Comparison of ENCODE assay signal across 2 cellular contexts in the genomic region with DNA sequence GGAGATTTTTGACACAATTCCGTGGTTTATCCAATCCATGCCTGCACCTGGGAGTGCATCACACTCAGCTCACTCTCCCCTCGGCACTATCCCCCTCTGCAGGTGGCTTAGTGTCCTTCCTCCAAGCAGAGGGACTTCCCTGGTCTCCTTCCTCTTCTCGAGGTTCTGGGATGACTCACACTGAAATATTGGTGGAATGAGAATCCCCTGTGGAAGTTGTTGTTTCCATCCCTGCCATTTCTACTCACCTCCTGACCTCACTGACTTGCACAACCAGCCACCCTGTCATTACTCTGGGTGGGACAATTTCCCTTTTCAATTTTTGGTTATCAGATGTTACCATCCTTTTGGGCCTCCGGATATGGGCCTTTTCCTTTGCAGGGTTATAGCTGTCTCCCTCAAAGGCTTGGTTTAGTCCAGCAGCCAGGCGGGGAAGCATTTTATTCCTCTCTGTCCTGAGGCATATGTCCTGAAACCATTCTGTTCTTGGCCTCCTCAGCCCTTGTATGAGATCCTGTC.
A peak's percentile ranks its signal among the peaks of the same experiment; 100 is the strongest.
TF ChIP-seq lines count a peak whose summit lies in the region.

No MANE protein-coding gene starts in this region.

TF ChIP-seq in H1, 55 proteins besides CTCF, POLR2A, EP300 and RAD21:
- no peak for TF ChIP-seq SP4 (IDR thresholded peaks at IDR 0.05; ENCODE audit: low read length)
- TF ChIP-seq, protein P1, sequence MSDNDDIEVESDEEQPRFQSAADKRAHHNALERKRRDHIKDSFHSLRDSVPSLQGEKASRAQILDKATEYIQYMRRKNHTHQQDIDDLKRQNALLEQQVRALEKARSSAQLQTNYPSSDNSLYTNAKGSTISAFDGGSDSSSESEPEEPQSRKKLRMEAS (IDR thresholded peaks at IDR 0.05): no peak
- TF ChIP-seq RFX5 (IDR thresholded peaks at IDR 0.05; ENCODE audit: borderline replicate concordance, low read depth, low read length): no peak
- no peak for TF ChIP-seq EGR1 (IDR thresholded peaks at IDR 0.05; ENCODE audit: borderline replicate concordance, low read depth, low read length)
- no peak for TF ChIP-seq SUZ12 (IDR thresholded peaks at IDR 0.05; ENCODE audit: low read length)
- TF ChIP-seq RXRA (IDR thresholded peaks at IDR 0.05; ENCODE audit: insufficient read depth, low read depth, low read length): no peak
- no peak for TF ChIP-seq GTF2F1 (IDR thresholded peaks at IDR 0.05; ENCODE audit: borderline replicate concordance, low read depth, low read length)
- TF ChIP-seq SIN3A (conservative IDR thresholded peaks at IDR 0.05 in 1 of 2, IDR thresholded peaks at IDR 0.05 in 1 of 2; ENCODE audit: low read depth in 1 of 2, low read length in 2 of 2): no peak
- TF ChIP-seq TAF1 (IDR thresholded peaks at IDR 0.05; ENCODE audit: low read depth, low read length): no peak
- TF ChIP-seq RNF2 (IDR thresholded peaks at IDR 0.05; ENCODE audit: borderline replicate concordance, low read depth, low read length, missing control alignments, poor library complexity, severe bottlenecking): no peak
- no peak for TF ChIP-seq CHD2 (IDR thresholded peaks at IDR 0.05; ENCODE audit: low read length)
- TF ChIP-seq FOSL1 (IDR thresholded peaks at IDR 0.05; ENCODE audit: insufficient read depth, low read depth, low read length): no peak
- no peak for TF ChIP-seq EZH2 (IDR thresholded peaks at IDR 0.05; ENCODE audit: low read depth, low read length, severe bottlenecking)
- no peak for TF ChIP-seq CBX5 (IDR thresholded peaks at IDR 0.05; ENCODE audit: low read depth, low read length)
- TF ChIP-seq CHD1 (IDR thresholded peaks at IDR 0.05; ENCODE audit: low read depth, low read length): no peak
- no peak for TF ChIP-seq JUN (IDR thresholded peaks at IDR 0.05; ENCODE audit: low read depth, low read length)
- TF ChIP-seq, protein P2, sequence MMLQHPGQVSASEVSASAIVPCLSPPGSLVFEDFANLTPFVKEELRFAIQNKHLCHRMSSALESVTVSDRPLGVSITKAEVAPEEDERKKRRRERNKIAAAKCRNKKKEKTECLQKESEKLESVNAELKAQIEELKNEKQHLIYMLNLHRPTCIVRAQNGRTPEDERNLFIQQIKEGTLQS (IDR thresholded peaks at IDR 0.05; ENCODE audit: insufficient read depth, low read depth, low read length): no peak
- no peak for TF ChIP-seq BRCA1 (IDR thresholded peaks at IDR 0.05; ENCODE audit: low read depth, low read length)
- no peak for TF ChIP-seq HDAC6 (IDR thresholded peaks at IDR 0.05; ENCODE audit: low read depth, low read length)
- no peak for TF ChIP-seq KDM5A (IDR thresholded peaks at IDR 0.05; ENCODE audit: low read length)

TF ChIP-seq in HepG2, 621 proteins besides CTCF, POLR2A, EP300 and RAD21 (continues in another document):
- TF ChIP-seq, protein P3, sequence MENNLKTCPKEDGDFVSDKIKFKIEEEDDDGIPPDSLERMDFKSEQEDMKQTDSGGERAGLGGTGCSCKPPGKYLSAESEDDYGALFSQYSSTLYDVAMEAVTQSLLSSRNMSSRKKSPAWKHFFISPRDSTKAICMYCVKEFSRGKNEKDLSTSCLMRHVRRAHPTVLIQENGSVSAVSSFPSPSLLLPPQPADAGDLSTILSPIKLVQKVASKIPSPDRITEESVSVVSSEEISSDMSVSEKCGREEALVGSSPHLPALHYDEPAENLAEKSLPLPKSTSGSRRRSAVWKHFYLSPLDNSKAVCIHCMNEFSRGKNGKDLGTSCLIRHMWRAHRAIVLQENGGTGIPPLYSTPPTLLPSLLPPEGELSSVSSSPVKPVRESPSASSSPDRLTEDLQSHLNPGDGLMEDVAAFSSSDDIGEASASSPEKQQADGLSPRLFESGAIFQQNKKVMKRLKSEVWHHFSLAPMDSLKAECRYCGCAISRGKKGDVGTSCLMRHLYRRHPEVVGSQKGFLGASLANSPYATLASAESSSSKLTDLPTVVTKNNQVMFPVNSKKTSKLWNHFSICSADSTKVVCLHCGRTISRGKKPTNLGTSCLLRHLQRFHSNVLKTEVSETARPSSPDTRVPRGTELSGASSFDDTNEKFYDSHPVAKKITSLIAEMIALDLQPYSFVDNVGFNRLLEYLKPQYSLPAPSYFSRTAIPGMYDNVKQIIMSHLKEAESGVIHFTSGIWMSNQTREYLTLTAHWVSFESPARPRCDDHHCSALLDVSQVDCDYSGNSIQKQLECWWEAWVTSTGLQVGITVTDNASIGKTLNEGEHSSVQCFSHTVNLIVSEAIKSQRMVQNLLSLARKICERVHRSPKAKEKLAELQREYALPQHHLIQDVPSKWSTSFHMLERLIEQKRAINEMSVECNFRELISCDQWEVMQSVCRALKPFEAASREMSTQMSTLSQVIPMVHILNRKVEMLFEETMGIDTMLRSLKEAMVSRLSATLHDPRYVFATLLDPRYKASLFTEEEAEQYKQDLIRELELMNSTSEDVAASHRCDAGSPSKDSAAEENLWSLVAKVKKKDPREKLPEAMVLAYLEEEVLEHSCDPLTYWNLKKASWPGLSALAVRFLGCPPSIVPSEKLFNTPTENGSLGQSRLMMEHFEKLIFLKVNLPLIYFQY (CRISPR knock-in tag; IDR thresholded peaks at IDR 0.05; ENCODE audit: borderline replicate concordance): no peak
- TF ChIP-seq, protein P4, sequence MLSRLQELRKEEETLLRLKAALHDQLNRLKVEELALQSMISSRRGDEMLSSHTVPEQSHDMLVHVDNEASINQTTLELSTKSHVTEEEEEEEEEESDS (CRISPR knock-in tag; IDR thresholded peaks at IDR 0.05; ENCODE audit: borderline replicate concordance): no peak
- TF ChIP-seq PPARG (CRISPR knock-in tag; conservative IDR thresholded peaks at IDR 0.05) (no peak), NCOA1 (CRISPR knock-in tag; IDR thresholded peaks at IDR 0.05) (no peak), ZNF670 (CRISPR knock-in tag; IDR thresholded peaks at IDR 0.05; ENCODE audit: borderline replicate concordance) (no peak), ZNF20 (CRISPR knock-in tag; IDR thresholded peaks at IDR 0.05) (no peak), SSRP1 (CRISPR knock-in tag; IDR thresholded peaks at IDR 0.05) (no peak), HNF4G (IDR thresholded peaks at IDR 0.05; ENCODE audit: borderline replicate concordance, low read depth, low read length) (no peak), HNF4G (CRISPR knock-in tag; IDR thresholded peaks at IDR 0.05; ENCODE audit: borderline replicate concordance, low read depth) (0 out of 2 replicates have a peak, but pooled peaks have one; percentile 12), ZNF780A (CRISPR knock-in tag; IDR thresholded peaks at IDR 0.05) (no peak), GABPB1 (CRISPR knock-in tag; IDR thresholded peaks at IDR 0.05) (no peak), ZNF768 (CRISPR knock-in tag; IDR thresholded peaks at IDR 0.05) (no peak), RBFOX2 (IDR thresholded peaks at IDR 0.05; ENCODE audit: low read depth, low read length) (no peak), FOXC1 (CRISPR knock-in tag; IDR thresholded peaks at IDR 0.05; ENCODE audit: borderline replicate concordance) (no peak), SIN3A (IDR thresholded peaks at IDR 0.05; ENCODE audit: borderline replicate concordance, low read depth, low read length) (0 out of 2 replicates have a peak, but pooled peaks have one; percentile 3), ELF1 (CRISPR knock-in tag; IDR thresholded peaks at IDR 0.05) (no peak), HOXA3 (CRISPR knock-in tag; IDR thresholded peaks at IDR 0.05) (no peak; the same call in 1 of the 2 replicates), DNMT3B (CRISPR knock-in tag; conservative IDR thresholded peaks at IDR 0.05) (no peak), ZMYM4 (CRISPR knock-in tag; IDR thresholded peaks at IDR 0.05) (no peak), ZFY (CRISPR knock-in tag; IDR thresholded peaks at IDR 0.05) (0 out of 2 replicates have a peak, but pooled peaks have one; percentile 9), FOXP1 (IDR thresholded peaks at IDR 0.05) (no peak), FOXP1 (CRISPR knock-in tag; IDR thresholded peaks at IDR 0.05) (peak; percentile 45; the same call in 1 of the 2 replicates), HDAC2 (CRISPR knock-in tag; IDR thresholded peaks at IDR 0.05) (0 out of 2 replicates have a peak, but pooled peaks have one; percentile 6), ZNF562 (CRISPR knock-in tag; IDR thresholded peaks at IDR 0.05; ENCODE audit: borderline replicate concordance) (no peak), FOSL1 (CRISPR knock-in tag; IDR thresholded peaks at IDR 0.05; ENCODE audit: borderline replicate concordance) (peak; percentile 69), ZNF720 (CRISPR knock-in tag; IDR thresholded peaks at IDR 0.05) (no peak), TOPORS (CRISPR knock-in tag; IDR thresholded peaks at IDR 0.05) (no peak), KDM6A (CRISPR knock-in tag; IDR thresholded peaks at IDR 0.05; ENCODE audit: low read depth) (no peak), PHF21A (CRISPR knock-in tag; IDR thresholded peaks at IDR 0.05) (no peak; the same call in 1 of the 2 replicates), NCOA2 (CRISPR knock-in tag; IDR thresholded peaks at IDR 0.05) (no peak; the same call in 1 of the 2 replicates), ZFP82 (CRISPR knock-in tag; IDR thresholded peaks at IDR 0.05; ENCODE audit: borderline replicate concordance) (no peak), PITX1 (CRISPR knock-in tag; IDR thresholded peaks at IDR 0.05) (peak; percentile 33; the same call in 1 of the 2 replicates)
- TF ChIP-seq, protein P5, sequence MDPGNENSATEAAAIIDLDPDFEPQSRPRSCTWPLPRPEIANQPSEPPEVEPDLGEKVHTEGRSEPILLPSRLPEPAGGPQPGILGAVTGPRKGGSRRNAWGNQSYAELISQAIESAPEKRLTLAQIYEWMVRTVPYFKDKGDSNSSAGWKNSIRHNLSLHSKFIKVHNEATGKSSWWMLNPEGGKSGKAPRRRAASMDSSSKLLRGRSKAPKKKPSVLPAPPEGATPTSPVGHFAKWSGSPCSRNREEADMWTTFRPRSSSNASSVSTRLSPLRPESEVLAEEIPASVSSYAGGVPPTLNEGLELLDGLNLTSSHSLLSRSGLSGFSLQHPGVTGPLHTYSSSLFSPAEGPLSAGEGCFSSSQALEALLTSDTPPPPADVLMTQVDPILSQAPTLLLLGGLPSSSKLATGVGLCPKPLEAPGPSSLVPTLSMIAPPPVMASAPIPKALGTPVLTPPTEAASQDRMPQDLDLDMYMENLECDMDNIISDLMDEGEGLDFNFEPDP (CRISPR knock-in tag; conservative IDR thresholded peaks at IDR 0.05): no peak
- TF ChIP-seq, protein P6, sequence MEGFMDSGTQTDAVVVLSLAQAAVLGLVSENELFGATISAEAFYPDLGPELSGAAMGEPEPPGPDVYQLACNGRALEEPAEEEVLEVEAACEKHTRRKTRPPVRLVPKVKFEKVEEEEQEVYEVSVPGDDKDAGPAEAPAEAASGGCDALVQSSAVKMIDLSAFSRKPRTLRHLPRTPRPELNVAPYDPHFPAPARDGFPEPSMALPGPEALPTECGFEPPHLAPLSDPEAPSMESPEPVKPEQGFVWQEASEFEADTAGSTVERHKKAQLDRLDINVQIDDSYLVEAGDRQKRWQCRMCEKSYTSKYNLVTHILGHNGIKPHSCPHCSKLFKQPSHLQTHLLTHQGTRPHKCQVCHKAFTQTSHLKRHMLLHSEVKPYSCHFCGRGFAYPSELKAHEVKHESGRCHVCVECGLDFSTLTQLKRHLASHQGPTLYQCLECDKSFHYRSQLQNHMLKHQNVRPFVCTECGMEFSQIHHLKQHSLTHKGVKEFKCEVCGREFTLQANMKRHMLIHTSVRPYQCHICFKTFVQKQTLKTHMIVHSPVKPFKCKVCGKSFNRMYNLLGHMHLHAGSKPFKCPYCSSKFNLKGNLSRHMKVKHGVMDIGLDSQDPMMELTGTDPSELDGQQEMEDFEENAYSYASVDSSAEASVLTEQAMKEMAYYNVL (CRISPR knock-in tag; IDR thresholded peaks at IDR 0.05; ENCODE audit: borderline replicate concordance): 0 out of 2 replicates have a peak, but pooled peaks have one; percentile 38
- TF ChIP-seq, protein P7, sequence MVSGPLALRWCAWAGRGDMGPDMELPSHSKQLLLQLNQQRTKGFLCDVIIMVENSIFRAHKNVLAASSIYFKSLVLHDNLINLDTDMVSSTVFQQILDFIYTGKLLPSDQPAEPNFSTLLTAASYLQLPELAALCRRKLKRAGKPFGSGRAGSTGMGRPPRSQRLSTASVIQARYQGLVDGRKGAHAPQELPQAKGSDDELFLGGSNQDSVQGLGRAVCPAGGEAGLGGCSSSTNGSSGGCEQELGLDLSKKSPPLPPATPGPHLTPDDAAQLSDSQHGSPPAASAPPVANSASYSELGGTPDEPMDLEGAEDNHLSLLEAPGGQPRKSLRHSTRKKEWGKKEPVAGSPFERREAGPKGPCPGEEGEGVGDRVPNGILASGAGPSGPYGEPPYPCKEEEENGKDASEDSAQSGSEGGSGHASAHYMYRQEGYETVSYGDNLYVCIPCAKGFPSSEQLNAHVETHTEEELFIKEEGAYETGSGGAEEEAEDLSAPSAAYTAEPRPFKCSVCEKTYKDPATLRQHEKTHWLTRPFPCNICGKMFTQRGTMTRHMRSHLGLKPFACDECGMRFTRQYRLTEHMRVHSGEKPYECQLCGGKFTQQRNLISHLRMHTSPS (CRISPR knock-in tag; IDR thresholded peaks at IDR 0.05; ENCODE audit: low read depth): no peak
- TF ChIP-seq, protein P8, sequence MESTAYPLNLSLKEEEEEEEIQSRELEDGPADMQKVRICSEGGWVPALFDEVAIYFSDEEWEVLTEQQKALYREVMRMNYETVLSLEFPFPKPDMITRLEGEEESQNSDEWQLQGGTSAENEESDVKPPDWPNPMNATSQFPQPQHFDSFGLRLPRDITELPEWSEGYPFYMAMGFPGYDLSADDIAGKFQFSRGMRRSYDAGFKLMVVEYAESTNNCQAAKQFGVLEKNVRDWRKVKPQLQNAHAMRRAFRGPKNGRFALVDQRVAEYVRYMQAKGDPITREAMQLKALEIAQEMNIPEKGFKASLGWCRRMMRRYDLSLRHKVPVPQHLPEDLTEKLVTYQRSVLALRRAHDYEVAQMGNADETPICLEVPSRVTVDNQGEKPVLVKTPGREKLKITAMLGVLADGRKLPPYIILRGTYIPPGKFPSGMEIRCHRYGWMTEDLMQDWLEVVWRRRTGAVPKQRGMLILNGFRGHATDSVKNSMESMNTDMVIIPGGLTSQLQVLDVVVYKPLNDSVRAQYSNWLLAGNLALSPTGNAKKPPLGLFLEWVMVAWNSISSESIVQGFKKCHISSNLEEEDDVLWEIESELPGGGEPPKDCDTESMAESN (CRISPR knock-in tag; conservative IDR thresholded peaks at IDR 0.05): no peak
- TF ChIP-seq, protein P9, sequence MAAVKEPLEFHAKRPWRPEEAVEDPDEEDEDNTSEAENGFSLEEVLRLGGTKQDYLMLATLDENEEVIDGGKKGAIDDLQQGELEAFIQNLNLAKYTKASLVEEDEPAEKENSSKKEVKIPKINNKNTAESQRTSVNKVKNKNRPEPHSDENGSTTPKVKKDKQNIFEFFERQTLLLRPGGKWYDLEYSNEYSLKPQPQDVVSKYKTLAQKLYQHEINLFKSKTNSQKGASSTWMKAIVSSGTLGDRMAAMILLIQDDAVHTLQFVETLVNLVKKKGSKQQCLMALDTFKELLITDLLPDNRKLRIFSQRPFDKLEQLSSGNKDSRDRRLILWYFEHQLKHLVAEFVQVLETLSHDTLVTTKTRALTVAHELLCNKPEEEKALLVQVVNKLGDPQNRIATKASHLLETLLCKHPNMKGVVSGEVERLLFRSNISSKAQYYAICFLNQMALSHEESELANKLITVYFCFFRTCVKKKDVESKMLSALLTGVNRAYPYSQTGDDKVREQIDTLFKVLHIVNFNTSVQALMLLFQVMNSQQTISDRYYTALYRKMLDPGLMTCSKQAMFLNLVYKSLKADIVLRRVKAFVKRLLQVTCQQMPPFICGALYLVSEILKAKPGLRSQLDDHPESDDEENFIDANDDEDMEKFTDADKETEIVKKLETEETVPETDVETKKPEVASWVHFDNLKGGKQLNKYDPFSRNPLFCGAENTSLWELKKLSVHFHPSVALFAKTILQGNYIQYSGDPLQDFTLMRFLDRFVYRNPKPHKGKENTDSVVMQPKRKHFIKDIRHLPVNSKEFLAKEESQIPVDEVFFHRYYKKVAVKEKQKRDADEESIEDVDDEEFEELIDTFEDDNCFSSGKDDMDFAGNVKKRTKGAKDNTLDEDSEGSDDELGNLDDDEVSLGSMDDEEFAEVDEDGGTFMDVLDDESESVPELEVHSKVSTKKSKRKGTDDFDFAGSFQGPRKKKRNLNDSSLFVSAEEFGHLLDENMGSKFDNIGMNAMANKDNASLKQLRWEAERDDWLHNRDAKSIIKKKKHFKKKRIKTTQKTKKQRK (IDR thresholded peaks at IDR 0.05; ENCODE audit: low read length): no peak
